ENCODE assay signal across 18 cellular contexts in the genomic region with DNA sequence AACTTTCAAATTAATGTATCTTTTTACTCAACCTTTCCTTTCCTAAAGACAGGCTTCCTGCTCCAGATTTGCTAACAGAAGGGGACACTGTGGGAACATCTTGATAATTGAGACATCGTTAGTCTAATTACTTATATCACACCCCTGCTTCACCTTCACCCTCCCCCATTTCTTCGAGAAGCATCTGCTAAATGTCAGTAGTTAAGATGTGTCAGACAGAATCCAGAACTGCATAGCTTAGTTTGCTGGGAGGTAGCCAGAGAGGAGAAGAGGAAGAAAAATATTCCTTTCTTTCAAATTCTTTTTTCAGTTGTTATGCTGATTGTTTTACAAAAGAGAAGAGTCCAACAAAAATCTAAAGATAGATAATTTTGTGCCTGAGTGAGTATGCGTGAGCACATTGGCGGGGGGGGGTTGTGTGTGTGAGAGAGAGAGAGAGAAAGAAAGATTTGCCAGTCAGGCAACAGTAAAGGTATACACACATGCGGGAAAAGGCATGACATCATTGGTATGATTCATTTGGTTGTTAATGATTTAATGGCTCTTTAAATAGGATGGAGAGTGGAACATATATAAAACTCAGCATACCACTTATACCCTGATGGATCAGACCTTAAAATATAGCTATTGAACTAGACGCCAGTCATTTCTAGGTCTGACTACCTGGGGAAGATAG.
A peak's percentile ranks its signal among the peaks of the same experiment; 100 is the strongest.
DNase-seq lines count a peak whose midpoint lies in the region; FAIRE-seq and TF ChIP-seq lines count a peak whose summit lies in the region.
"Had no signal": no experiment of that assay in that cellular context is flagged by ENCODE, and none has a peak within 500 bp of the region (broad histone marks: within the 10 kb centered on the region; RNA-seq: fewer than 3 reads in every experiment).

No MANE protein-coding gene starts in this region.

- no peaks in the 10 kb centered on the region for H3K9me3 ChIP-seq in kidney (ENCODE audit: control insufficient read depth in 1 of 2, low read length in 2 of 2)
- no peaks in the 10 kb centered on the region for H3K9me3 ChIP-seq in suprapubic skin
- H3K9me3 ChIP-seq: breast epithelium, SJCRH30 had no signal

- H3K9ac ChIP-seq in kidney (ENCODE audit: low read length in 2 of 2): no peak overlapping the region

- no peak for TF ChIP-seq CTCF in LNCaP clone FGC (IDR thresholded peaks at IDR 0.05; ENCODE audit: control insufficient read depth, extremely low read depth, insufficient read depth)
- no peak for TF ChIP-seq CTCF in kidney (IDR thresholded peaks at IDR 0.05; ENCODE audit: borderline replicate concordance, extremely low read depth, insufficient read depth)
- TF ChIP-seq CTCF in suprapubic skin (IDR thresholded peaks at IDR 0.05): no peak

- TF ChIP-seq POLR2A in suprapubic skin (IDR thresholded peaks at IDR 0.05): no peak

- H3K4me3 ChIP-seq in LNCaP clone FGC (ENCODE audit: low read depth, low read length) (no peak overlapping the region), kidney (ENCODE audit: low read length in 2 of 2) (no peak overlapping the region), suprapubic skin (no peak overlapping the region)
- H3K4me3 ChIP-seq: breast epithelium, K562, SJCRH30 had no signal

- H3K4me1 ChIP-seq in kidney (ENCODE audit: control insufficient read depth in 1 of 2, insufficient read depth in 1 of 2, low read depth in 1 of 2, low read length in 2 of 2) (no peaks in the 10 kb centered on the region), suprapubic skin (no peaks in the 10 kb centered on the region)
- H3K4me1 ChIP-seq: breast epithelium, SJCRH30 had no signal

- intact Hi-C loops in kidney (cut with DNase I): no loop called here

- DNase-seq in AG08396 (ENCODE audit: low spot score) (peak; percentile 14), LNCaP clone FGC (ENCODE audit: low read depth) (peak; percentile 4), kidney tubule cell (ENCODE audit: low spot score) (peak; percentile 49), DMS79 (lab: John Stamatoyannopoulos, UW) (no peak), kidney (no peak), GM03348 (ENCODE audit: low spot score) (no peak), suprapubic skin (ENCODE audit: low spot score in 2 of 2) (no peak)
- DNase-seq: activated CD8-positive, alpha-beta T cell treated with anti-CD3 and anti-CD28 coated beads, Interleukin-2, amount 10 ng/mL, durations not matched to agents 7 days and 5 days; activated effector memory CD4-positive, alpha-beta T cell treated with anti-CD3 and anti-CD28 coated beads, Interleukin-2, amount 50 U/mL, for 16 hours; AML-193; DMS79 treated with DMSO at 0.1 percent for 48 hours; NCI-H1436; SJCRH30 had no signal

- H3K27ac ChIP-seq in kidney (ENCODE audit: low read depth in 2 of 2, low read length in 2 of 2) (no peak overlapping the region), suprapubic skin (no peak overlapping the region)
- H3K27ac ChIP-seq: breast epithelium, SJCRH30 had no signal

- no peaks in the 10 kb centered on the region for H3K36me3 ChIP-seq in kidney (ENCODE audit: control insufficient read depth in 1 of 2, insufficient read depth in 2 of 2, low read length in 2 of 2)
- no peaks in the 10 kb centered on the region for H3K36me3 ChIP-seq in suprapubic skin
- H3K36me3 ChIP-seq: breast epithelium, SJCRH30 had no signal

- 52% methylated on average over 6 of the region's 6 CpGs for WGBS in suprapubic skin

- FAIRE-seq in endometrium (lab: Jason Lieb, UNC) (peak; percentile 67), kidney (lab: Jason Lieb, UNC) (no peak)
- FAIRE-seq: endothelial cell of umbilical vein, K562, urothelium cell line had no signal

- H3K27me3 ChIP-seq in suprapubic skin: no peaks in the 10 kb centered on the region
- H3K27me3 ChIP-seq: breast epithelium, SJCRH30 had no signal

- no peak for TF ChIP-seq EP300 in suprapubic skin (IDR thresholded peaks at IDR 0.05)

Comparison
In these comparisons a context has a peak if more than half of its experiments do, and no peak if none do; other contexts are left out.
1. DNase-seq: peak in AG08396 (single experiment), LNCaP clone FGC (single experiment) and kidney tubule cell (single experiment); none in DMS79 (single experiment), kidney (single experiment), GM03348 (single experiment) and suprapubic skin (0 of 2).